Comparison of ENCODE assay signal across 1 cellular context in the genomic region with DNA sequence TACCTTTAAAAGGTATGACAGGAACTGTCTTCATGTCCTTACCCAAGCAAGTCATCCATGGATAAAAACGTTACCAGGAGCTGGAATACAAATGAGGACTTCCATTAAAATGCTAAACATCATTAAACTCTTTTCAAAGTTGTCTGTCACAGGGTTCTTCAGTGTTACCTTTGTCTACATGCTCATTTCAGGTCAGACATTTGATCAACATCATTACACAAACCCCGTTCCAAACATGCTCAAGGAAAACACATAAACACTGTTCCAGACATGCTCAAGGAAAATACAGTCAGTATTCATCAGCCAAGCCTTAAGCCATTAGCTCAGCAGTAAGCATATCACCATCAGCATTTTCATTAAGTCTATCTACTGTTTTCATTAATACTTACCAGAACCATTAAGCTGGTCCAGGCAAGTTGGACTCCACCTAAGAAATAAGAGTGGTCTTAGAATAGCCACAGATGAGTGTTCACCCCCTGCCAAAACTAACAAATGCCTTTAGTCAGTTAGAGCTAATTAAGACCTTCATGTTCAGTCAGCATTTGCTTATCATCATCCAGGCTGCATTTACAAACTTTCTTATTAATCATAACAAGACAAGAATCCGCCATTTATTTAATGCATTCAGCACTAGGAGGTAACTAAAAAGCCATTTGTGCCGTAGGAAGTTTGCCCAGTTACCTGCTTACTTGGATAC.
A peak's percentile ranks its signal among the peaks of the same experiment; 100 is the strongest.
TF ChIP-seq lines count a peak whose summit lies in the region.

No MANE protein-coding gene starts in this region.

TF ChIP-seq in IMR-90, 13 proteins besides CTCF, POLR2A, EP300 and RAD21:
- TF ChIP-seq RCOR1 (IDR thresholded peaks at IDR 0.05; ENCODE audit: insufficient replicate concordance, low read length) = no peak
- TF ChIP-seq MAFK (IDR thresholded peaks at IDR 0.05; ENCODE audit: low read depth, low read length) = 0 out of 2 replicates have a peak, but pooled peaks have one; percentile 6
- no peak for TF ChIP-seq BHLHE40 (IDR thresholded peaks at IDR 0.05; ENCODE audit: low read depth, low read length)
- TF ChIP-seq, protein P1, sequence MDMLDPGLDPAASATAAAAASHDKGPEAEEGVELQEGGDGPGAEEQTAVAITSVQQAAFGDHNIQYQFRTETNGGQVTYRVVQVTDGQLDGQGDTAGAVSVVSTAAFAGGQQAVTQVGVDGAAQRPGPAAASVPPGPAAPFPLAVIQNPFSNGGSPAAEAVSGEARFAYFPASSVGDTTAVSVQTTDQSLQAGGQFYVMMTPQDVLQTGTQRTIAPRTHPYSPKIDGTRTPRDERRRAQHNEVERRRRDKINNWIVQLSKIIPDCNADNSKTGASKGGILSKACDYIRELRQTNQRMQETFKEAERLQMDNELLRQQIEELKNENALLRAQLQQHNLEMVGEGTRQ (IDR thresholded peaks at IDR 0.05; ENCODE audit: low read depth, low read length) = no peak
